18 cellular contexts compared by ENCODE assay signal in genomic region chr6:108277831-108278230, GRCh38. TPM values are rescaled to one million over a fixed set of nuclear protein-coding genes. Genes with fewer than 3 reads are reported as not detected.
DNase-seq lines count a peak whose midpoint lies in the region; ATAC-seq and TF ChIP-seq lines count a peak whose summit lies in the region.
"Had no signal": no experiment of that assay in that cellular context is flagged by ENCODE, and none has a peak within 500 bp of the region (broad histone marks: within the 10 kb centered on the region; RNA-seq: fewer than 3 reads in every experiment).

No MANE protein-coding gene starts in this region.

- H3K36me3 Mint-ChIP-seq in MCF 10A (ENCODE audit: insufficient read depth, unreplicated experiment) (no peaks in the 10 kb centered on the region), natural killer cell (no peaks in the 10 kb centered on the region)
- H3K36me3 Mint-ChIP-seq: CD4-positive, CD25-positive, alpha-beta regulatory T cell had no signal

- intact Hi-C loops in MCF 10A (cut with micrococcal nuclease) = no loop called here
- intact Hi-C loops in breast epithelium (cut with DNase I; ENCODE audit: low total_unique reads) = no loop called here
- intact Hi-C loops in natural killer cell (cut with micrococcal nuclease) = no loop called here

- no TSS peak for BruUV-seq in MCF 10A (replicated peaks; lab: Mats Ljungman, UMichigan)

- ATAC-seq in HG03378 (IDR thresholded peaks at IDR 0.05; ENCODE audit: unreplicated experiment) (no peak), HG02884 (IDR thresholded peaks at IDR 0.05; ENCODE audit: unreplicated experiment) (no peak), natural killer cell (no peak)

- H3K36me3 ChIP-seq in breast epithelium = no peaks in the 10 kb centered on the region

- H3K27ac Mint-ChIP-seq in MCF 10A (ENCODE audit: low read depth, unreplicated experiment) (no peak overlapping the region), natural killer cell (no peak overlapping the region)
- H3K27ac Mint-ChIP-seq: B cell; CD4-positive, CD25-positive, alpha-beta regulatory T cell had no signal

- H3K4me3 Mint-ChIP-seq in MCF 10A (ENCODE audit: unreplicated experiment) = no peak overlapping the region
- no peak overlapping the region for H3K4me3 Mint-ChIP-seq in natural killer cell
- H3K4me3 Mint-ChIP-seq: B cell; CD4-positive, CD25-positive, alpha-beta regulatory T cell had no signal

- H3K4me3 ChIP-seq in breast epithelium (no peak overlapping the region), foreskin fibroblast (ENCODE audit: low read depth in 1 of 2, low read length in 2 of 2) (no peak overlapping the region)

- H3K27ac ChIP-seq in breast epithelium = no peak overlapping the region
- H3K27ac ChIP-seq: 22Rv1, KMS-11, RWPE1 had no signal

- POLR2A ChIA-PET in MCF 10A (lab: Yijun Ruan, JAX) = no interaction called here

- CTCF ChIA-PET in MCF 10A (lab: Yijun Ruan, JAX) = no interaction called here

- no peak for TF ChIP-seq POLR2A in breast epithelium (IDR thresholded peaks at IDR 0.05)

- H3K4me1 Mint-ChIP-seq in MCF 10A (ENCODE audit: insufficient read depth, unreplicated experiment) (no peaks in the 10 kb centered on the region), natural killer cell (no peaks in the 10 kb centered on the region)
- H3K4me1 Mint-ChIP-seq: CD4-positive, CD25-positive, alpha-beta regulatory T cell had no signal

- H3K27me3 Mint-ChIP-seq in MCF 10A (ENCODE audit: insufficient read depth, unreplicated experiment) = no peaks in the 10 kb centered on the region
- H3K27me3 Mint-ChIP-seq in natural killer cell (ENCODE audit: low read depth in 2 of 2) = peaks cover 0 to 4% of the 10 kb centered on the region in 2 donors
- H3K27me3 Mint-ChIP-seq: B cell had no signal

- no peaks in the 10 kb centered on the region for H3K9me3 ChIP-seq in breast epithelium

- H3K27me3 ChIP-seq in breast epithelium = no peaks in the 10 kb centered on the region

- TF ChIP-seq CTCF in MCF 10A (IDR thresholded peaks at IDR 0.05; ENCODE audit: unreplicated experiment) = no peak
- TF ChIP-seq CTCF in breast epithelium (IDR thresholded peaks at IDR 0.05) = no peak
- no peak for TF ChIP-seq CTCF in foreskin fibroblast (IDR thresholded peaks at IDR 0.05; ENCODE audit: low read depth, low read length)
- no peak for TF ChIP-seq CTCF in natural killer cell (IDR thresholded peaks at IDR 0.05)

- H3K4me1 ChIP-seq in breast epithelium = no peaks in the 10 kb centered on the region

- DNase-seq in MCF 10A (ENCODE audit: unreplicated experiment) (peak; percentile 25), breast epithelium (ENCODE audit: low spot score in 2 of 2) (no peak), RPMI7951 (ENCODE audit: low read depth) (peak; percentile 44), foreskin fibroblast (peak; percentile 3 to 12), NCI-H1048 (lab: John Stamatoyannopoulos, UW) (no peak), natural killer cell (no peak)
- DNase-seq: CD4-positive, CD25-positive, alpha-beta regulatory T cell; DMS79; H7; NCI-H187; NCI-H345; NCI-H526 treated with DMSO at 0.1 percent for 48 hours had no signal

- no peaks in the 10 kb centered on the region for H3K9me3 Mint-ChIP-seq in MCF 10A (ENCODE audit: unreplicated experiment)
- H3K9me3 Mint-ChIP-seq in natural killer cell = no peaks in the 10 kb centered on the region
- H3K9me3 Mint-ChIP-seq: CD4-positive, CD25-positive, alpha-beta regulatory T cell had no signal

RNA-seq across cellular contexts. Expression of gene SNX3, which starts 17.0 kb away (rescaled TPM):
- total RNA-seq in MCF 10A (2022) (114 and 138 TPM in 2 replicates), breast epithelium (100 to 1,000 TPM; 144 to 212 (median 151) TPM), natural killer cell (10 to 100 TPM; 59.7 to 71.6 (median 70.6) TPM)
- 284 and 359 TPM in 2 replicates for total RNA-seq in RPMI7951 (2014; rRNA removed; shearing (Covaris generic))

RNA-seq across cellular contexts. Expression of gene AFG1L, which starts 17.0 kb away (rescaled TPM):
- total RNA-seq in MCF 10A (2022) (8.2 and 8.5 TPM in 2 replicates), breast epithelium (1 to 10 TPM; 2.3 to 5.6 (median 4.0) TPM), natural killer cell (1 to 10 TPM; 4.8 to 9.2 (median 5.2) TPM)
- 4.0 and 4.4 TPM in 2 replicates for total RNA-seq in RPMI7951 (2014; rRNA removed; shearing (Covaris generic))

Comparison
In these comparisons a context has a peak if more than half of its experiments do, and no peak if none do; other contexts are left out.
1. DNase-seq: peak in MCF 10A (single experiment), RPMI7951 (single experiment) and foreskin fibroblast (2 of 2); none in breast epithelium (0 of 2), NCI-H1048 (single experiment) and natural killer cell (single experiment).